Comparison of ENCODE assay signal across 9 cellular contexts in the genomic region with DNA sequence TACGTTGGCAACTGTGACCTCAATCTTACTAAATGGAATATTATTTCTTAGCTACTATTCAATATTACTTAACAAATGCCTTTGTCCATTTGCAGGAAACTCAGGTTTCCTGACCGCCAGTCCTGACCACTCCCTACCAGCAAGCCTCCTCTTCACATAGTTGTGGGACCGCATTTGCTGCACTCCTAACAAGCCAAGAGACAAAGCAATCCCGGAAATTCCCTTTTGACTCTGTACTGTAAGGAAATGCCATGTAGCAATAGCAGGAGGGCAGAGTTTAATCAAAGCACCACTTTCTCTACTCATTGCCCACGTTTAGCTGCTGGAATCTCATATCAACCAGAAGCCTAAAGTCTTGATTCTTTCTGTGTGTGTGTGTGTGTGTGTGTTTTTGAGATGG. TPM values are rescaled to one million over a fixed set of nuclear protein-coding genes. Genes with fewer than 3 reads are reported as not detected.
DNase-seq lines count a peak whose midpoint lies in the region; ATAC-seq, FAIRE-seq and TF ChIP-seq lines count a peak whose summit lies in the region.
"Had no signal": no experiment of that assay in that cellular context is flagged by ENCODE, and none has a peak within 500 bp of the region (broad histone marks: within the 10 kb centered on the region; RNA-seq: fewer than 3 reads in every experiment).

No MANE protein-coding gene starts in this region.

- H3K36me3 Mint-ChIP-seq in chondrocyte (ENCODE audit: low read depth): no peaks in the 10 kb centered on the region

- FAIRE-seq in urothelium cell line (lab: Jason Lieb, UNC): no peak

- H3K27me3 Mint-ChIP-seq in chondrocyte (ENCODE audit: low read depth): no peaks in the 10 kb centered on the region

- H3K4me3 ChIP-seq in coronary artery: no peak overlapping the region

- no peak for TF ChIP-seq CTCF in chondrocyte (IDR thresholded peaks at IDR 0.05)
- TF ChIP-seq CTCF in coronary artery (IDR thresholded peaks at IDR 0.05): no peak

- H3K9me3 Mint-ChIP-seq in chondrocyte (ENCODE audit: low read depth): no peaks in the 10 kb centered on the region

- DNase-seq in Right ventricle myocardium superior (no peak), cardiac septum (ENCODE audit: low spot score) (no peak), chondrocyte (ENCODE audit: low spot score) (no peak), left lobe of liver (ENCODE audit: low spot score) (no peak), urothelium cell line (ENCODE audit: low spot score) (peak; percentile 41), coronary artery (ENCODE audit: low spot score) (no peak)
- DNase-seq in stimulated activated CD8-positive, alpha-beta memory T cell treated with anti-CD3 and anti-CD28 coated beads, Interleukin-4, amount 100 ng/mL, for 48 hours: no peak

- peak; percentile 26 for ATAC-seq in Right ventricle myocardium superior (ENCODE audit: poor library complexity)
- peak; percentile 67 for ATAC-seq in left lobe of liver
- no peak for ATAC-seq in HG02588 (IDR thresholded peaks at IDR 0.05; ENCODE audit: unreplicated experiment)

- no peak overlapping the region for H3K4me3 Mint-ChIP-seq in chondrocyte (ENCODE audit: unreplicated experiment)
- H3K4me3 Mint-ChIP-seq: B cell had no signal

- H3K27ac Mint-ChIP-seq in chondrocyte (ENCODE audit: unreplicated experiment): peak overlapping the region; percentile 84
- H3K27ac Mint-ChIP-seq: B cell had no signal

- intact Hi-C loops in Right ventricle myocardium superior (cut with DNase I) (loop anchor here (5.0 kb wide), 1 partner anchor 332 kb away; no protein-coding TSS in a partner anchor), cardiac septum (cut with DNase I) (loop anchor here (5.0 kb wide), 2 partner anchors 37 to 332 kb away; no protein-coding TSS in a partner anchor)

- H3K27ac ChIP-seq in coronary artery: peak overlapping the region in 1 of 2 donors; percentile 31

- H3K4me1 Mint-ChIP-seq in chondrocyte (ENCODE audit: low read depth): peaks cover 47% of the 10 kb centered on the region

RNA-seq across cellular contexts. Expression of gene ACBD6, which starts 28.1 kb away (rescaled TPM):
- 16.2 TPM for total RNA-seq in Right ventricle myocardium superior
- total RNA-seq in cardiac septum: 19.0 TPM
- total RNA-seq in chondrocyte: 43.1 to 55.0 TPM (median 43.4 TPM) in 3 replicates
- total RNA-seq in left lobe of liver: 11.1 TPM

RNA-seq across cellular contexts. Expression of gene OVAAL, which starts 28.3 kb away (rescaled TPM):
- total RNA-seq in Right ventricle myocardium superior: 1.1 TPM
- 6.3 TPM for total RNA-seq in cardiac septum
- total RNA-seq in chondrocyte: not detected in 3 replicates
- not detected for total RNA-seq in left lobe of liver
- total RNA-seq: B cell had no signal
